1 cellular context compared by ENCODE assay signal in the genomic region with DNA sequence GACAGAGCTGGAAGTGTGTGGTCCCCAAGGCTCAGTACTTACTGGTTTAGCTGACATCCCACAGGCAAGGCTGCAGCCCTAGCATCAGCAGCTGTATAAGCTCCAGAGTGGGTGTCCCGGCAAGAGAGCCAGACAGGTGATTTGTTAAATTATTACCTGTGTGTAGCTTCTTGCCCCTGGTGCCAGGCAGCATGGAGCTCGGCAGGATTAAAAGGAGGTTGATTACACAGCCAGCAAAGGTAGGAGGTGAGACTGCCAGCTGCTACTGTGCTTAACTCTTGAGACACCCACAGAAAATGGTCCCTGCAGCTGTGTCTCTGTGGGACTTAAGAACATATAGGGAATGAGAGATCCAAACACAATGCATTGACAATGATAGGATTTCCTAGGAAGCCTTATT.
TF ChIP-seq lines count a peak whose summit lies in the region.

No MANE protein-coding gene starts in this region.

TF ChIP-seq in IMR-90, 13 proteins besides CTCF, POLR2A, EP300 and RAD21:
- TF ChIP-seq RFX5 (IDR thresholded peaks at IDR 0.05; ENCODE audit: low read depth, low read length): no peak
- no peak for TF ChIP-seq FOS (IDR thresholded peaks at IDR 0.05; ENCODE audit: low read depth, low read length)
- TF ChIP-seq NFE2L2 (IDR thresholded peaks at IDR 0.05; ENCODE audit: low read depth, low read length): no peak
- TF ChIP-seq, protein P1, sequence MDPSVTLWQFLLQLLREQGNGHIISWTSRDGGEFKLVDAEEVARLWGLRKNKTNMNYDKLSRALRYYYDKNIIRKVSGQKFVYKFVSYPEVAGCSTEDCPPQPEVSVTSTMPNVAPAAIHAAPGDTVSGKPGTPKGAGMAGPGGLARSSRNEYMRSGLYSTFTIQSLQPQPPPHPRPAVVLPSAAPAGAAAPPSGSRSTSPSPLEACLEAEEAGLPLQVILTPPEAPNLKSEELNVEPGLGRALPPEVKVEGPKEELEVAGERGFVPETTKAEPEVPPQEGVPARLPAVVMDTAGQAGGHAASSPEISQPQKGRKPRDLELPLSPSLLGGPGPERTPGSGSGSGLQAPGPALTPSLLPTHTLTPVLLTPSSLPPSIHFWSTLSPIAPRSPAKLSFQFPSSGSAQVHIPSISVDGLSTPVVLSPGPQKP (IDR thresholded peaks at IDR 0.05; ENCODE audit: borderline replicate concordance, low read depth, low read length): no peak
- no peak for TF ChIP-seq MAZ (IDR thresholded peaks at IDR 0.05; ENCODE audit: borderline replicate concordance, low read depth, low read length)
- no peak for TF ChIP-seq MAFK (IDR thresholded peaks at IDR 0.05; ENCODE audit: low read depth, low read length)
- TF ChIP-seq, protein P2, sequence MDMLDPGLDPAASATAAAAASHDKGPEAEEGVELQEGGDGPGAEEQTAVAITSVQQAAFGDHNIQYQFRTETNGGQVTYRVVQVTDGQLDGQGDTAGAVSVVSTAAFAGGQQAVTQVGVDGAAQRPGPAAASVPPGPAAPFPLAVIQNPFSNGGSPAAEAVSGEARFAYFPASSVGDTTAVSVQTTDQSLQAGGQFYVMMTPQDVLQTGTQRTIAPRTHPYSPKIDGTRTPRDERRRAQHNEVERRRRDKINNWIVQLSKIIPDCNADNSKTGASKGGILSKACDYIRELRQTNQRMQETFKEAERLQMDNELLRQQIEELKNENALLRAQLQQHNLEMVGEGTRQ (IDR thresholded peaks at IDR 0.05; ENCODE audit: low read depth, low read length): no peak
- TF ChIP-seq CEBPB (IDR thresholded peaks at IDR 0.05; ENCODE audit: low read depth, low read length): no peak
- no peak for TF ChIP-seq CHD1 (IDR thresholded peaks at IDR 0.05; ENCODE audit: low read depth, low read length)
- TF ChIP-seq BHLHE40 (IDR thresholded peaks at IDR 0.05; ENCODE audit: low read depth, low read length): no peak
